8 cellular contexts compared by ENCODE assay signal in the genomic region with DNA sequence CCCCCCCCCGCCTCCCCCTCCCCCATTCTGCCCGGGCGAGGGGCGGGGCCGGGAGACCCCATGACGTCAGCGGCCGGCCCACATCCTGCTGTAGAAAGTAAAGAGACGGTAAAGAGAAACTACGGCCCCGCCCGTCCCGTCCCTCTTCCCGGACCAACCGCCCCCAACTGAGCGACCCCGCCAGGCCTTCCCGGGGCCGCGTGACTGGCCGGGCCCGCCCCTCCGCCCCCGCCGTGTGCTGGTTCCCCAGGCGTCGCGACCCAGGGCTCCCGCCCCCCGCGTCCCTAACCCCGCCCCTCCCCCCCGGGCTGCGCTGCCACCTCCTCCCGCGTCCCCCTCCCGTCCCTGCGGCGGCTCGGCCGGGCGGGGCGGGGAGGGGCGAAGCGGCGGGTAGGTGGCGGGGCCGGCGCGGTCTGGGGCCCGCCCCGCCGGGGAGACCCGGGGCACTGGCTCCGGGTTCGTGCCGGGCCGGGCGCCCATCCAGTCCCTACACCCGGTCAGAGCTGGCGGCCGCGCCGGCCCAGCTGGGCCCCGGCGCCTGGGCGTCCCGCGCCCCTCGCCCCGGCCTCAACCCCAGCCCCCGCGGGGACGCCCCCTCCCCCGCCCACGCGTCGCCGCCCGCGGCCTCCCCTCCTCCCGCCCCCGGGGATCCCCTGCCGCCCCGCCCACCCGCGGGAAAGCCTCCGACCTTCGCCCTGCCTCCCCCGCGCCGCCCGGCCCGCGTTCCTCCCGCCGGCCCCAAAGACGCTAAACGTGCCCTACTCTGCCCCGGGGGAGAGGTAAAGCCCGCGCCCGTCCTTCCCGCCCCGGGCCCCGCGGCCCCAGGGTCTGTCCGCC. TPM values are rescaled to one million over a fixed set of nuclear protein-coding genes. Genes with fewer than 3 reads are reported as not detected.
DNase-seq lines count a peak whose midpoint lies in the region; ATAC-seq and TF ChIP-seq lines count a peak whose summit lies in the region.

No MANE protein-coding gene starts in this region.

- DNase-seq in BE2C (peak; percentile 97), NCI-H510A (lab: John Stamatoyannopoulos, UW) (peak; percentile 84), cerebellar cortex (ENCODE audit: low spot score) (peak; percentile 86), kidney tubule cell (ENCODE audit: low spot score) (peak; percentile 98)
- DNase-seq in activated CD4-positive, alpha-beta T cell treated with anti-CD3 and anti-CD28 coated beads for 1 hour, result peak; percentile 98
- peak; percentile 98 for DNase-seq in stimulated activated CD4-positive, alpha-beta T cell treated with anti-CD3 and anti-CD28 coated beads, Interleukin-1b, Interleukin-23, amount 100 ng/mL, for 48 hours

- TF ChIP-seq CTCF in BE2C (IDR thresholded peaks at IDR 0.05; ENCODE audit: low read depth, low read length), result no peak

- peak; percentile 41 for TF ChIP-seq POLR2A in GM19193 (IDR thresholded peaks at IDR 0.05; ENCODE audit: extremely low read depth, insufficient read depth, insufficient read length)

- H3K36me3 ChIP-seq in BE2C, result no peaks in the 10 kb centered on the region; the same call in 1 of the 2 replicates

- H3K9me3 ChIP-seq in BE2C, result no peaks in the 10 kb centered on the region

- H3K4me1 ChIP-seq in BE2C, result no peaks in the 10 kb centered on the region

- ATAC-seq in HG03378 (IDR thresholded peaks at IDR 0.05; ENCODE audit: unreplicated experiment), result peak; percentile 38

- H3K4me3 ChIP-seq in BE2C (ENCODE audit: low read depth, low read length), result peak overlapping the region; percentile 88

- no peaks in the 10 kb centered on the region for H3K27me3 ChIP-seq in BE2C

RNA-seq across cellular contexts. Expression of gene HIVEP1, which starts 0.6 kb away (rescaled TPM):
- 30.7 TPM for polyA plus RNA-seq in BE2C (2012; ENCODE audit: insufficient read depth, insufficient read length, low read depth)

Comparison
In these comparisons a context has a peak if more than half of its experiments do, and no peak if none do; other contexts are left out.
1. Peak in every context shown above with its lines: DNase-seq, ATAC-seq and H3K4me3 ChIP-seq.